In the genomic region with DNA sequence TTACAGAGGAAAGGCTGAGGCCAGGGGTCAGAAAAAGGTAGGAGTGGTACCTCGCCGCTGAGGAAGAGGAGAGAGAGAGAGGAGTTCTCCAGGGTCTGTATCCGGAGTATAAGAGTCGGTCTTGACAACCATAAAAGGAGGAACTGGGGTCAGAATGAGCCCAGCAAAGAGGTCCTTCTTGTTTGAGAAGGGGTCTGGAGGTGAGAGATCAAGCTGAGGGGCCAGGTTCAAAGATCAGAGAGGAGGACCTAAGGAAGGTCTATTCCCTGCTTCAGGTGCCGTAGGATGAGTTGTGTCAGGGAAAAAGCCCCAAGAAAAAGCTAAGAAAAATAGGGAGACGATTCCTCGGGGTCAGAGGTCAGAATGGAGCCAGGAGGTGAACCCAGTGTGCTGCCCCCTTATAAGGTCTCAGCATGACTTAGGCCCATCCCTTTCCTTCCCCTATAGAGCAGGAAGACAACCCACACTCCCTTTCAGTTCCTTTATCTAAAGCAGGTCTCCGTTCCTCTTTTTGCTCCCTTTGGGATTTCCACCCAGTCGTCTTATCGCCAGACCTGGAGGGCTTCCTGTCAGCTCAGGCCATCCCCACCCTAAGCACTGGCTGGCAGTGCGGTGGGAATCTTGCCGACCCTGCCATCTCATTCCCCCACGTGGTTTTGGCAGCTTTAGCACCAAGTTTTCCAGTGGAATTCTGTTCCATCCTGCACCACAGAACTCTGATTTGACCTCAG, we compare ENCODE assay signal across 8 cellular contexts. TPM values are rescaled to one million over a fixed set of nuclear protein-coding genes. Genes with fewer than 3 reads are reported as not detected.
DNase-seq lines count a peak whose midpoint lies in the region; ATAC-seq and TF ChIP-seq lines count a peak whose summit lies in the region.

No MANE protein-coding gene starts in this region.

- DNase-seq in BE2C (no peak), NT2/D1 (ENCODE audit: low read depth, low spot score) (no peak), cardiac fibroblast (ENCODE audit: low read depth in 2 of 2) (no peak), lower lobe of right lung (no peak), upper lobe of right lung (no peak), NCI-H226 (no peak), foreskin melanocyte (no peak)

- H3K9ac ChIP-seq in NT2/D1 (ENCODE audit: insufficient read length, low read depth), result peak overlapping the region; percentile 93

- peak overlapping the region; percentile 91 for H3K27ac ChIP-seq in lower lobe of right lung
- peak overlapping the region; percentile 90 for H3K27ac ChIP-seq in upper lobe of right lung

- TF ChIP-seq CTCF in BE2C (IDR thresholded peaks at IDR 0.05; ENCODE audit: low read depth, low read length) (no peak), cardiac fibroblast (IDR thresholded peaks at IDR 0.05; ENCODE audit: low read depth, low read length) (no peak), lower lobe of right lung (IDR thresholded peaks at IDR 0.05) (no peak), upper lobe of right lung (IDR thresholded peaks at IDR 0.05) (no peak)

- peak; percentile 33 for ATAC-seq in GM21786 (IDR thresholded peaks at IDR 0.05; ENCODE audit: unreplicated experiment)
- ATAC-seq in lower lobe of right lung, result peak; percentile 71 to 81
- ATAC-seq in upper lobe of right lung, result peak; percentile 76

- H3K9me3 ChIP-seq in BE2C (no peaks in the 10 kb centered on the region), NT2/D1 (ENCODE audit: insufficient read depth, low read length) (no peaks in the 10 kb centered on the region), lower lobe of right lung (no peaks in the 10 kb centered on the region), upper lobe of right lung (no peaks in the 10 kb centered on the region)

- peak overlapping the region; percentile 86 for H3K4me3 ChIP-seq in BE2C (ENCODE audit: low read depth, low read length)
- H3K4me3 ChIP-seq in NT2/D1 (ENCODE audit: insufficient read length, low read depth), result peak overlapping the region; percentile 96
- peak overlapping the region; percentile 92 to 96 for H3K4me3 ChIP-seq in cardiac fibroblast (replicated peaks in 1 of 2; ENCODE audit: low read depth in 2 of 2, low read length in 2 of 2)
- H3K4me3 ChIP-seq in lower lobe of right lung, result peak overlapping the region; percentile 94
- H3K4me3 ChIP-seq in upper lobe of right lung, result peak overlapping the region; percentile 93

- H3K36me3 ChIP-seq in BE2C, result no peaks in the 10 kb centered on the region
- peaks cover 33% of the 10 kb centered on the region for H3K36me3 ChIP-seq in NT2/D1 (ENCODE audit: insufficient read depth, insufficient read length, low read length)
- H3K36me3 ChIP-seq in lower lobe of right lung, result peaks cover 42% of the 10 kb centered on the region
- peaks cover 44% of the 10 kb centered on the region for H3K36me3 ChIP-seq in upper lobe of right lung

- H3K4me1 ChIP-seq in BE2C (no peaks in the 10 kb centered on the region), NT2/D1 (ENCODE audit: insufficient read depth, insufficient read length) (peaks cover 2% of the 10 kb centered on the region), lower lobe of right lung (peaks cover 22% of the 10 kb centered on the region), upper lobe of right lung (peaks cover 24% of the 10 kb centered on the region)

- intact Hi-C loops in lower lobe of right lung (cut with DNase I), result no loop called here
- intact Hi-C loops in upper lobe of right lung (cut with DNase I), result no loop called here

- H3K27me3 ChIP-seq in BE2C (no peaks in the 10 kb centered on the region), NT2/D1 (ENCODE audit: insufficient read depth, insufficient read length) (no peaks in the 10 kb centered on the region), lower lobe of right lung (ENCODE audit: low read depth) (no peaks in the 10 kb centered on the region), upper lobe of right lung (no peaks in the 10 kb centered on the region)

RNA-seq across cellular contexts. Expression of gene MTMR14, which starts 0.7 kb away (rescaled TPM):
- 39.2 TPM for polyA plus RNA-seq in BE2C (2012; ENCODE audit: insufficient read depth, insufficient read length, low read depth)
- 61.0 TPM for total RNA-seq in lower lobe of right lung
- total RNA-seq in upper lobe of right lung, result 49.2 TPM

RNA-seq across cellular contexts. Expression of gene CPNE9, which starts 53.7 kb away (rescaled TPM):
- 0.31 TPM for polyA plus RNA-seq in BE2C (2012; ENCODE audit: insufficient read depth, insufficient read length, low read depth)
- 0.44 TPM for total RNA-seq in lower lobe of right lung
- total RNA-seq in upper lobe of right lung, result 0.90 TPM
